Comparison of ENCODE assay signal across 1 cellular context in the genomic region with DNA sequence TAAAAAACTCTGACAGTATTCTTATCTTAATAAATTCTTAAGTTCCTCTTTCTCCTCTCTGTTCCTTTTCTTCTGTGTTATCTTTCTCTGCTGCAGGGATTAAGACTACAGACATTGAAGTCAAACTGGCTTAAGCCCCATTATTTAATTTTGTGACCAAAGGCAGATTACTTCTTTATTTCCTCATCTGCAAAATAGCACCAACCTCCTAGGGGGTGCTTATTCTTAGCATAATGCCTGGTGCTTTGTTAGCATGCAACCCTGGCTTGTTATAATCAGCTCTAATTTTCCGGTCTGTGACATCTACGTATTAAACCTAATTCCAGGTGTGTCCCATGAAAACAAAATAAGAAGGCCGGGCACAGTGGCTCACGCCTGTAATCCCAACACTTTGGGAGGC.
TF ChIP-seq lines count a peak whose summit lies in the region.

No MANE protein-coding gene starts in this region.

TF ChIP-seq in HepG2, 621 proteins besides CTCF, POLR2A, EP300 and RAD21:
- TF ChIP-seq, protein P1, sequence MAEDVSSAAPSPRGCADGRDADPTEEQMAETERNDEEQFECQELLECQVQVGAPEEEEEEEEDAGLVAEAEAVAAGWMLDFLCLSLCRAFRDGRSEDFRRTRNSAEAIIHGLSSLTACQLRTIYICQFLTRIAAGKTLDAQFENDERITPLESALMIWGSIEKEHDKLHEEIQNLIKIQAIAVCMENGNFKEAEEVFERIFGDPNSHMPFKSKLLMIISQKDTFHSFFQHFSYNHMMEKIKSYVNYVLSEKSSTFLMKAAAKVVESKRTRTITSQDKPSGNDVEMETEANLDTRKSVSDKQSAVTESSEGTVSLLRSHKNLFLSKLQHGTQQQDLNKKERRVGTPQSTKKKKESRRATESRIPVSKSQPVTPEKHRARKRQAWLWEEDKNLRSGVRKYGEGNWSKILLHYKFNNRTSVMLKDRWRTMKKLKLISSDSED (CRISPR knock-in tag; IDR thresholded peaks at IDR 0.05): no peak
- TF ChIP-seq SP2 (CRISPR knock-in tag; IDR thresholded peaks at IDR 0.05) (no peak), ZNF136 (CRISPR knock-in tag; IDR thresholded peaks at IDR 0.05; ENCODE audit: low read depth) (no peak), KDM6A (CRISPR knock-in tag; IDR thresholded peaks at IDR 0.05; ENCODE audit: low read depth) (no peak), ZNF335 (CRISPR knock-in tag; IDR thresholded peaks at IDR 0.05) (no peak), TSC22D2 (CRISPR knock-in tag; IDR thresholded peaks at IDR 0.05; ENCODE audit: borderline replicate concordance) (no peak), ELF4 (CRISPR knock-in tag; IDR thresholded peaks at IDR 0.05; ENCODE audit: borderline replicate concordance) (no peak), POLR2AphosphoS5 (IDR thresholded peaks at IDR 0.05; ENCODE audit: low read depth, low read length) (no peak)
- TF ChIP-seq, protein P2, sequence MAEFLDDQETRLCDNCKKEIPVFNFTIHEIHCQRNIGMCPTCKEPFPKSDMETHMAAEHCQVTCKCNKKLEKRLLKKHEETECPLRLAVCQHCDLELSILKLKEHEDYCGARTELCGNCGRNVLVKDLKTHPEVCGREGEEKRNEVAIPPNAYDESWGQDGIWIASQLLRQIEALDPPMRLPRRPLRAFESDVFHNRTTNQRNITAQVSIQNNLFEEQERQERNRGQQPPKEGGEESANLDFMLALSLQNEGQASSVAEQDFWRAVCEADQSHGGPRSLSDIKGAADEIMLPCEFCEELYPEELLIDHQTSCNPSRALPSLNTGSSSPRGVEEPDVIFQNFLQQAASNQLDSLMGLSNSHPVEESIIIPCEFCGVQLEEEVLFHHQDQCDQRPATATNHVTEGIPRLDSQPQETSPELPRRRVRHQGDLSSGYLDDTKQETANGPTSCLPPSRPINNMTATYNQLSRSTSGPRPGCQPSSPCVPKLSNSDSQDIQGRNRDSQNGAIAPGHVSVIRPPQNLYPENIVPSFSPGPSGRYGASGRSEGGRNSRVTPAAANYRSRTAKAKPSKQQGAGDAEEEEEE (CRISPR knock-in tag; IDR thresholded peaks at IDR 0.05; ENCODE audit: borderline replicate concordance): no peak
- TF ChIP-seq, protein P3, sequence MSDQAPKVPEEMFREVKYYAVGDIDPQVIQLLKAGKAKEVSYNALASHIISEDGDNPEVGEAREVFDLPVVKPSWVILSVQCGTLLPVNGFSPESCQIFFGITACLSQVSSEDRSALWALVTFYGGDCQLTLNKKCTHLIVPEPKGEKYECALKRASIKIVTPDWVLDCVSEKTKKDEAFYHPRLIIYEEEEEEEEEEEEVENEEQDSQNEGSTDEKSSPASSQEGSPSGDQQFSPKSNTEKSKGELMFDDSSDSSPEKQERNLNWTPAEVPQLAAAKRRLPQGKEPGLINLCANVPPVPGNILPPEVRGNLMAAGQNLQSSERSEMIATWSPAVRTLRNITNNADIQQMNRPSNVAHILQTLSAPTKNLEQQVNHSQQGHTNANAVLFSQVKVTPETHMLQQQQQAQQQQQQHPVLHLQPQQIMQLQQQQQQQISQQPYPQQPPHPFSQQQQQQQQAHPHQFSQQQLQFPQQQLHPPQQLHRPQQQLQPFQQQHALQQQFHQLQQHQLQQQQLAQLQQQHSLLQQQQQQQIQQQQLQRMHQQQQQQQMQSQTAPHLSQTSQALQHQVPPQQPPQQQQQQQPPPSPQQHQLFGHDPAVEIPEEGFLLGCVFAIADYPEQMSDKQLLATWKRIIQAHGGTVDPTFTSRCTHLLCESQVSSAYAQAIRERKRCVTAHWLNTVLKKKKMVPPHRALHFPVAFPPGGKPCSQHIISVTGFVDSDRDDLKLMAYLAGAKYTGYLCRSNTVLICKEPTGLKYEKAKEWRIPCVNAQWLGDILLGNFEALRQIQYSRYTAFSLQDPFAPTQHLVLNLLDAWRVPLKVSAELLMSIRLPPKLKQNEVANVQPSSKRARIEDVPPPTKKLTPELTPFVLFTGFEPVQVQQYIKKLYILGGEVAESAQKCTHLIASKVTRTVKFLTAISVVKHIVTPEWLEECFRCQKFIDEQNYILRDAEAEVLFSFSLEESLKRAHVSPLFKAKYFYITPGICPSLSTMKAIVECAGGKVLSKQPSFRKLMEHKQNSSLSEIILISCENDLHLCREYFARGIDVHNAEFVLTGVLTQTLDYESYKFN (CRISPR knock-in tag; conservative IDR thresholded peaks at IDR 0.05): no peak
